ENCODE assay signal across 8 cellular contexts in genomic region chr6:135535989-135536414, GRCh38. TPM values are rescaled to one million over a fixed set of nuclear protein-coding genes. Genes with fewer than 3 reads are reported as not detected.
A peak's percentile ranks its signal among the peaks of the same experiment; 100 is the strongest.
DNase-seq lines count a peak whose midpoint lies in the region; ATAC-seq and TF ChIP-seq lines count a peak whose summit lies in the region.

No MANE protein-coding gene starts in this region.

- peak; percentile 70 for TF ChIP-seq CTCF in MM.1S (IDR thresholded peaks at IDR 0.05; ENCODE audit: low read length)
- TF ChIP-seq CTCF in ovary (IDR thresholded peaks at IDR 0.05), result peak; percentile 40 to 59 (median 52)

- intact Hi-C loops in ovary (cut with DNase I), result loop anchor here in 3 of 4 donors (5.0 kb wide), 2 partner anchors 691 to 781 kb away; no protein-coding TSS in a partner anchor

- H3F3A ChIP-seq in MM.1S (ENCODE audit: insufficient read depth, low read length), result no peaks in the 10 kb centered on the region

- H3K79me2 ChIP-seq in ACC112 (ENCODE audit: control insufficient read depth, insufficient read depth, low read length, unreplicated experiment) (no peaks in the 10 kb centered on the region), MM.1S (ENCODE audit: low read length) (no peaks in the 10 kb centered on the region)

- ATAC-seq in HG02981 (IDR thresholded peaks at IDR 0.05; ENCODE audit: unreplicated experiment), result no peak
- no peak for ATAC-seq in HG03280 (IDR thresholded peaks at IDR 0.05; ENCODE audit: unreplicated experiment)

- TF ChIP-seq EP300 in ovary (IDR thresholded peaks at IDR 0.05), result no peak

- H3K27ac ChIP-seq in ACC112 (ENCODE audit: low read depth, low read length) (peak overlapping the region; percentile 43), MM.1S (ENCODE audit: low read length) (no peak overlapping the region), ovary (no peak overlapping the region)

- no peaks in the 10 kb centered on the region for H3K9me3 ChIP-seq in MM.1S (replicated peaks; ENCODE audit: insufficient read depth, low read length)
- H3K9me3 ChIP-seq in ovary, result no peaks in the 10 kb centered on the region

- H3K27me3 ChIP-seq in ACC112 (ENCODE audit: insufficient read depth, low read length) (no peaks in the 10 kb centered on the region), MM.1S (replicated peaks; ENCODE audit: insufficient read depth, low read length) (no peaks in the 10 kb centered on the region), ovary (no peaks in the 10 kb centered on the region)

- H3K9me2 ChIP-seq in MM.1S (replicated peaks; ENCODE audit: insufficient read depth, low read length), result no peaks in the 10 kb centered on the region

- H3K4me2 ChIP-seq in MM.1S (ENCODE audit: low read depth, low read length), result no peak overlapping the region; the same call in 1 of the 2 replicates

- H2AFZ ChIP-seq in ACC112 (ENCODE audit: low read length, unreplicated experiment) (peak overlapping the region; percentile 62), MM.1S (ENCODE audit: low read length) (no peak overlapping the region)

- WGBS in ovary, 3 donors, result 1 to 2% (median 2%) methylated on average over 4 of the region's 4 CpGs

- no peak for TF ChIP-seq POLR2A in ovary (IDR thresholded peaks at IDR 0.05)

- no peak overlapping the region for H3K9ac ChIP-seq in MM.1S (ENCODE audit: low read length)

- H3K4me1 ChIP-seq in ACC112 (ENCODE audit: control insufficient read depth, insufficient read depth, low read length, unreplicated experiment) (peaks cover 34% of the 10 kb centered on the region), MM.1S (ENCODE audit: low read length) (peaks cover 12% of the 10 kb centered on the region), ovary (ENCODE audit: insufficient read depth) (no peaks in the 10 kb centered on the region)

- DNase-seq in Daoy (ENCODE audit: low read depth), result peak; percentile 61
- peak; percentile 54 for DNase-seq in MM.1S
- DNase-seq in SW480 (ENCODE audit: low spot score), result peak; percentile 23
- DNase-seq in fibroblast of gingiva (ENCODE audit: low read depth), result peak; percentile 94
- peak in 1 of 5 donors; percentile 25 for DNase-seq in ovary

- no peak overlapping the region for H3K4me3 ChIP-seq in ACC112 (ENCODE audit: low read depth, low read length)
- no peak overlapping the region for H3K4me3 ChIP-seq in MM.1S (ENCODE audit: low read length)
- no peak overlapping the region for H3K4me3 ChIP-seq in ovary

- H3K36me3 ChIP-seq in ACC112 (ENCODE audit: insufficient read depth, low read length), result no peaks in the 10 kb centered on the region
- no peaks in the 10 kb centered on the region for H3K36me3 ChIP-seq in MM.1S (replicated peaks; ENCODE audit: insufficient read depth, low read length)
- no peaks in the 10 kb centered on the region for H3K36me3 ChIP-seq in ovary

- H4K20me1 ChIP-seq in MM.1S (ENCODE audit: insufficient read depth, low read length), result no peaks in the 10 kb centered on the region

RNA-seq across cellular contexts. Expression of gene AHI1, which starts 38.5 kb away (rescaled TPM):
- 7.8 and 8.2 TPM in 2 replicates for total RNA-seq in Daoy (2014; rRNA removed; shearing (Covaris generic))
- total RNA-seq in ovary, result 10 to 100 TPM; 25.8 to 56.2 (median 32.9) TPM
- polyA plus RNA-seq in ovary, result 10 to 100 TPM in 1 of 2 donors, 1 to 10 TPM in 1; 7.1 to 20.8 TPM
